Comparison of ENCODE assay signal across 1 cellular context in the genomic region with DNA sequence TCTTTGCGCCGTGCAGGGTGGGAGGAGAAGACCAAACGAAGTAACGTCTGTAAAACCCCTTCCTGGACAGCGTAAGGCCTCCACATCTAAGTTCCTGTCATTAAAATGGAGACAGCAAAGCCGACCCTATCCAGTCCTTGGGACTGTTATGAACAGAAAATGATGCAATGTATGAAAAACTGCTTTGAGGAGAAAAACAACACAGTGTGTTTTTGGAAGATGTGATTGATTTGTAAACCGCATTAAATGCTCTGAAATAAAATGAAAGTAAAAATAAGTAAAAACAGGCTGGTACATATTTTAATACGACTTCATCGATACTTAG.
TF ChIP-seq lines count a peak whose summit lies in the region.

No MANE protein-coding gene starts in this region.

TF ChIP-seq in H1, 55 proteins besides CTCF, POLR2A, EP300 and RAD21 (continued from another document):
- TF ChIP-seq MAX (IDR thresholded peaks at IDR 0.05) (no peak), HDAC6 (IDR thresholded peaks at IDR 0.05; ENCODE audit: low read depth, low read length) (no peak), NANOG (IDR thresholded peaks at IDR 0.05; ENCODE audit: insufficient read depth, low read depth, low read length, poor library complexity, severe bottlenecking) (no peak), RXRA (IDR thresholded peaks at IDR 0.05; ENCODE audit: insufficient read depth, low read depth, low read length) (no peak), SIN3A (conservative IDR thresholded peaks at IDR 0.05 in 1 of 2, IDR thresholded peaks at IDR 0.05 in 1 of 2; ENCODE audit: low read depth in 1 of 2, low read length in 2 of 2) (no peak), JUN (IDR thresholded peaks at IDR 0.05; ENCODE audit: low read depth, low read length) (no peak), CEBPB (IDR thresholded peaks at IDR 0.05; ENCODE audit: low read depth, low read length) (no peak), RBBP5 (IDR thresholded peaks at IDR 0.05; ENCODE audit: borderline replicate concordance, low read depth, low read length) (no peak), TAF1 (IDR thresholded peaks at IDR 0.05; ENCODE audit: low read depth, low read length) (no peak), CTBP2 (IDR thresholded peaks at IDR 0.05; ENCODE audit: borderline replicate concordance, insufficient read depth, insufficient read length, low read length) (no peak), CREB1 (IDR thresholded peaks at IDR 0.05) (no peak)
- TF ChIP-seq, protein P1, sequence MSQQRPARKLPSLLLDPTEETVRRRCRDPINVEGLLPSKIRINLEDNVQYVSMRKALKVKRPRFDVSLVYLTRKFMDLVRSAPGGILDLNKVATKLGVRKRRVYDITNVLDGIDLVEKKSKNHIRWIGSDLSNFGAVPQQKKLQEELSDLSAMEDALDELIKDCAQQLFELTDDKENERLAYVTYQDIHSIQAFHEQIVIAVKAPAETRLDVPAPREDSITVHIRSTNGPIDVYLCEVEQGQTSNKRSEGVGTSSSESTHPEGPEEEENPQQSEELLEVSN (IDR thresholded peaks at IDR 0.05): no peak
- TF ChIP-seq, protein P2, sequence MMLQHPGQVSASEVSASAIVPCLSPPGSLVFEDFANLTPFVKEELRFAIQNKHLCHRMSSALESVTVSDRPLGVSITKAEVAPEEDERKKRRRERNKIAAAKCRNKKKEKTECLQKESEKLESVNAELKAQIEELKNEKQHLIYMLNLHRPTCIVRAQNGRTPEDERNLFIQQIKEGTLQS (IDR thresholded peaks at IDR 0.05; ENCODE audit: insufficient read depth, low read depth, low read length): no peak
